Comparison of ENCODE assay signal across 8 cellular contexts in the genomic region with DNA sequence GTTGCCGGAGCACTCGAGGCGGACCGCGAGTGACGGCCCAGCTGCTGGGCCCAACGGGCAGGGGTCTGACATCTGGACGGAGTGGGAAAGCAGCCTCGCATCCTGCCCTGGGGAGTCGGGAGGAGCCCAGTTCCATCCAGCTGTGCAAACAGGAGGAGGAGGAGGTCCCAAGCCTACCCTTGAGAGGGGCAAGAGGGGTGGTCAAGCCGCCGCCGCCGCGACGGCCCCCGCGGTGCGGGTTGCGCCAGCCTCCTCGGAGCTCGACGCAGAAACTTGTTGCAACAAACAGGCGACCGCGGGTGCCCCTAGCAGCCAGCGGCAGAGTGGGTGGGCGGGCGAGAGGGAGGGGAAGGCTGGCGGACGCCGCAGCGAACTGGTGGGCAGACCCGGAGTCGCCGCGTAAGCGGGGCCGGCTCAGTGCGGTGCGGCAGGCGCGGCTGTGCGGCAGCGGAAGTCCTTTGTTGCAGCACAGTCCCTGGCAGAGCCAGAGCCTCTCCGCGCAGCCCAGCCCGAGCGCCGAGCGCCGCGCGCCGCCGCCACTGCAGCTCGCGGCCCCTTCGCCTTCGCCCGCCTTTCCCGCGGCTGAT. TPM values are rescaled to one million over a fixed set of nuclear protein-coding genes. Genes with fewer than 3 reads are reported as not detected.
DNase-seq lines count a peak whose midpoint lies in the region; ATAC-seq and TF ChIP-seq lines count a peak whose summit lies in the region.

A gene with protein sequence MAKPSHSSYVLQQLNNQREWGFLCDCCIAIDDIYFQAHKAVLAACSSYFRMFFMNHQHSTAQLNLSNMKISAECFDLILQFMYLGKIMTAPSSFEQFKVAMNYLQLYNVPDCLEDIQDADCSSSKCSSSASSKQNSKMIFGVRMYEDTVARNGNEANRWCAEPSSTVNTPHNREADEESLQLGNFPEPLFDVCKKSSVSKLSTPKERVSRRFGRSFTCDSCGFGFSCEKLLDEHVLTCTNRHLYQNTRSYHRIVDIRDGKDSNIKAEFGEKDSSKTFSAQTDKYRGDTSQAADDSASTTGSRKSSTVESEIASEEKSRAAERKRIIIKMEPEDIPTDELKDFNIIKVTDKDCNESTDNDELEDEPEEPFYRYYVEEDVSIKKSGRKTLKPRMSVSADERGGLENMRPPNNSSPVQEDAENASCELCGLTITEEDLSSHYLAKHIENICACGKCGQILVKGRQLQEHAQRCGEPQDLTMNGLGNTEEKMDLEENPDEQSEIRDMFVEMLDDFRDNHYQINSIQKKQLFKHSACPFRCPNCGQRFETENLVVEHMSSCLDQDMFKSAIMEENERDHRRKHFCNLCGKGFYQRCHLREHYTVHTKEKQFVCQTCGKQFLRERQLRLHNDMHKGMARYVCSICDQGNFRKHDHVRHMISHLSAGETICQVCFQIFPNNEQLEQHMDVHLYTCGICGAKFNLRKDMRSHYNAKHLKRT (plus strand): TSS at position 461 of the 587 bp plus-strand sequence. CDS start 16,735 bp downstream, outside the sequence.

- H3K4me1 ChIP-seq in mucosa of rectum (ENCODE audit: control insufficient read depth in 2 of 2, insufficient read depth in 2 of 2, low read length in 2 of 2): peaks cover 29 to 30% of the 10 kb centered on the region in 2 donors

- H3K27ac ChIP-seq in mucosa of rectum (ENCODE audit: low read depth in 2 of 2, low read length in 2 of 2): peak within 1 kb of the TSS; percentile 99 to 100

- H3K36me3 ChIP-seq in mucosa of rectum (ENCODE audit: control insufficient read depth in 2 of 2, insufficient read depth in 2 of 2, low read length in 2 of 2): no peaks in the 10 kb centered on the region

- no peaks in the 10 kb centered on the region for H3K27me3 ChIP-seq in mucosa of rectum (ENCODE audit: control insufficient read depth in 2 of 2, insufficient read depth in 2 of 2, low read length in 2 of 2)

- TF ChIP-seq CTCF in epithelial cell of proximal tubule (conservative IDR thresholded peaks at IDR 0.05; ENCODE audit: low read depth, low read length): no peak

- no peaks in the 10 kb centered on the region for H3K9me3 ChIP-seq in mucosa of rectum (ENCODE audit: control insufficient read depth in 2 of 2, low read length in 2 of 2)

- DNase-seq in C1 segment of cervical spinal cord (lab: John Stamatoyannopoulos, UW) (peak in 12 of 14 donors; percentile 68 to 92 (median 82)), HuH-7 (ENCODE audit: low spot score) (peak; percentile 56), OCI-M1 (lab: John Stamatoyannopoulos, UW) (peak; percentile 80), activated T-cell treated with anti-CD3 and anti-CD28 coated beads for 48 hours (ENCODE audit: low read depth) (peak; percentile 85), epithelial cell of proximal tubule (ENCODE audit: low read depth) (no peak)
- DNase-seq in stimulated activated CD8-positive, alpha-beta memory T cell treated with anti-CD3 and anti-CD28 coated beads, Interleukin-4, amount 100 ng/mL, for 24 hours (ENCODE audit: low read depth): peak; percentile 88

- peak; percentile 22 for ATAC-seq in GM19463 (IDR thresholded peaks at IDR 0.05; ENCODE audit: unreplicated experiment)

- peak within 1 kb of the TSS; percentile 92 to 98 for H3K9ac ChIP-seq in mucosa of rectum (ENCODE audit: low read depth in 1 of 2, low read length in 2 of 2)

- peak within 1 kb of the TSS; percentile 68 for H3K4me3 ChIP-seq in epithelial cell of proximal tubule (ENCODE audit: low read depth, low read length)
- H3K4me3 ChIP-seq in mucosa of rectum (ENCODE audit: low read length in 2 of 2): peak within 1 kb of the TSS; percentile 77 to 88

RNA-seq across cellular contexts. Expression of the gene that starts here (rescaled TPM):
- 20.8 and 26.7 TPM in 2 replicates for total RNA-seq in epithelial cell of proximal tubule
